28 cellular contexts compared by ENCODE assay signal in the genomic region with DNA sequence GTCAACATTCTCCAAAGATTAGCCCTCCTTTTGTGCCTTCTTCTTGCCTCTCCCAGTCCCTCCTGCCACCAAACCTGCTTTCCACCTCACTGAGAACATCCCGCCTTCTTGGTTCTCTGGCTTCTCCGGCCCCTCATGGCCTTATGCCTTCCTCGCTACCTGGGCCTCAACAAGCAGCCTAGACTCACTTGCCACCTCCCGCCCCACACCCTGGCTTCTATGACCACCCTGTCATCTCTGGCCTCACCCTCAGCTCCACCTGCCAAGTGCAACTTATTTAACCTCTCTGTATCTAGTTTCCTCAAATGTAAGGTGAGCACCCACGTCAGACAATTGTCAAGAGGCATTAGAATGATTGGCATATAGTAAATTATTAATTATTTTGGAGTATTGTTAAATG.
"Had no signal": no experiment of that assay in that cellular context is flagged by ENCODE, and none has a peak within 500 bp of the region (broad histone marks: within the 10 kb centered on the region; RNA-seq: fewer than 3 reads in every experiment).

No MANE protein-coding gene starts in this region.

- H3K4me3 ChIP-seq: coronary artery, dorsolateral prefrontal cortex, esophagus muscularis mucosa, gastrocnemius medialis, heart right ventricle, hepatocyte had no signal

- H3K36me3 Mint-ChIP-seq: activated CD8-positive, alpha-beta memory T cell treated with anti-CD3 and anti-CD28 coated beads, Interleukin-2, amount 10 ng/mL, durations not matched to agents 7 days and 5 days; activated naive CD8-positive, alpha-beta T cell had no signal

- H3K27me3 Mint-ChIP-seq: activated CD4-positive, alpha-beta memory T cell treated with anti-CD3 and anti-CD28 coated beads for 36 hours; activated CD4-positive, alpha-beta T cell treated with anti-CD3 and anti-CD28 coated beads for 36 hours; activated CD4-positive, alpha-beta T cell treated with anti-CD3 and anti-CD28 coated beads, Interleukin-2, amount 10 ng/mL, durations not matched to agents 24 days and 14 days; activated CD8-positive, alpha-beta memory T cell treated with anti-CD3 and anti-CD28 coated beads, Interleukin-2, amount 10 ng/mL, durations not matched to agents 7 days and 5 days; activated naive CD8-positive, alpha-beta T cell; central memory CD8-positive, alpha-beta T cell had no signal

- DNase-seq: activated CD4-positive, alpha-beta memory T cell treated with anti-CD3 and anti-CD28 coated beads for 36 hours; activated CD4-positive, alpha-beta T cell treated with anti-CD3 and anti-CD28 coated beads for 36 hours; activated CD4-positive, alpha-beta T cell treated with anti-CD3 and anti-CD28 coated beads, Interleukin-2, amount 10 ng/mL, durations not matched to agents 24 days and 14 days; activated CD4-positive, CD25-positive, alpha-beta regulatory T cell; activated CD4-positive, CD25-positive, alpha-beta regulatory T cell treated with anti-CD3 and anti-CD28 coated beads, Interleukin-2, amount 50 U/mL, for 72 hours; activated CD8-positive, alpha-beta memory T cell treated with anti-CD3 and anti-CD28 coated beads, Interleukin-2, amount 10 ng/mL, durations not matched to agents 7 days and 5 days; activated CD8-positive, alpha-beta memory T cell treated with anti-CD3 and anti-CD28 coated beads, Interleukin-2, amount 50 U/mL, for 4 hours; activated CD8-positive, alpha-beta T cell treated with anti-CD3 and anti-CD28 coated beads, Interleukin-2, amount 10 ng/mL, durations not matched to agents 7 days and 5 days; activated naive CD4-positive, alpha-beta T cell treated with anti-CD3 and anti-CD28 coated beads for 36 hours; activated T-cell treated with anti-CD3 and anti-CD28 coated beads, Interleukin-2, amount 50 U/mL, for 1 hour; activated T-cell treated with anti-CD3 and anti-CD28 coated beads, Interleukin-2, amount 50 U/mL, for 72 hours; amniotic stem cell; anterior cingulate cortex; brain microvascular endothelial cell; dorsolateral prefrontal cortex; effector memory CD4-positive, alpha-beta T cell; endodermal cell; foreskin keratinocyte; gastrocnemius medialis; glutamatergic neuron; heart right ventricle; T-helper 2 cell had no signal

- H3K4me1 Mint-ChIP-seq: activated CD4-positive, alpha-beta T cell treated with anti-CD3 and anti-CD28 coated beads for 36 hours; activated CD4-positive, alpha-beta T cell treated with anti-CD3 and anti-CD28 coated beads, Interleukin-2, amount 10 ng/mL, durations not matched to agents 24 days and 14 days; activated CD8-positive, alpha-beta memory T cell treated with anti-CD3 and anti-CD28 coated beads, Interleukin-2, amount 10 ng/mL, durations not matched to agents 7 days and 5 days; central memory CD8-positive, alpha-beta T cell had no signal

- H3K36me3 ChIP-seq: brain microvascular endothelial cell, esophagus muscularis mucosa, gastrocnemius medialis, heart right ventricle had no signal

- H3K27ac Mint-ChIP-seq: activated CD4-positive, alpha-beta memory T cell treated with anti-CD3 and anti-CD28 coated beads for 36 hours; activated CD4-positive, alpha-beta T cell treated with anti-CD3 and anti-CD28 coated beads for 36 hours; activated CD4-positive, alpha-beta T cell treated with anti-CD3 and anti-CD28 coated beads, Interleukin-2, amount 10 ng/mL, durations not matched to agents 24 days and 14 days; activated CD8-positive, alpha-beta memory T cell treated with anti-CD3 and anti-CD28 coated beads, Interleukin-2, amount 10 ng/mL, durations not matched to agents 7 days and 5 days; activated CD8-positive, alpha-beta T cell treated with anti-CD3 and anti-CD28 coated beads, Interleukin-2, amount 10 ng/mL, durations not matched to agents 7 days and 5 days; activated naive CD4-positive, alpha-beta T cell treated with anti-CD3 and anti-CD28 coated beads for 36 hours; activated naive CD8-positive, alpha-beta T cell; activated T-cell treated with anti-CD3 and anti-CD28 coated beads, Interleukin-2, amount 50 U/mL, for 72 hours; dendritic cell treated with granulocyte-macrophage colony-stimulating factor and Interleukin-4, amounts not matched to agents 40 ng/mL and 50 ng/mL, for 4 days; endodermal cell had no signal

- H3K27me3 ChIP-seq: brain microvascular endothelial cell, dorsolateral prefrontal cortex, esophagus muscularis mucosa, foreskin keratinocyte, gastrocnemius medialis, heart right ventricle, hepatocyte had no signal

- H3K9me3 Mint-ChIP-seq: activated CD4-positive, alpha-beta memory T cell treated with anti-CD3 and anti-CD28 coated beads for 36 hours; activated CD4-positive, alpha-beta T cell treated with anti-CD3 and anti-CD28 coated beads, Interleukin-2, amount 10 ng/mL, durations not matched to agents 24 days and 14 days; activated naive CD4-positive, alpha-beta T cell treated with anti-CD3 and anti-CD28 coated beads for 36 hours; activated T-cell treated with anti-CD3 and anti-CD28 coated beads, Interleukin-2, amount 50 U/mL, for 72 hours; central memory CD8-positive, alpha-beta T cell; dendritic cell treated with granulocyte-macrophage colony-stimulating factor and Interleukin-4, amounts not matched to agents 40 ng/mL and 50 ng/mL, for 4 days had no signal

- ATAC-seq: activated CD4-positive, alpha-beta T cell treated with anti-CD3 and anti-CD28 coated beads for 36 hours; activated CD8-positive, alpha-beta memory T cell treated with anti-CD3 and anti-CD28 coated beads, Interleukin-2, amount 10 ng/mL, durations not matched to agents 7 days and 5 days; activated CD8-positive, alpha-beta T cell treated with anti-CD3 and anti-CD28 coated beads, Interleukin-2, amount 10 ng/mL, durations not matched to agents 7 days and 5 days; activated T-cell treated with anti-CD3 and anti-CD28 coated beads, Interleukin-2, amount 50 U/mL, for 72 hours; foreskin keratinocyte; gastrocnemius medialis; heart right ventricle had no signal

- H3K9me3 ChIP-seq: esophagus muscularis mucosa, gastrocnemius medialis, heart right ventricle had no signal

- H3K4me1 ChIP-seq: esophagus muscularis mucosa, foreskin keratinocyte, gastrocnemius medialis, heart right ventricle had no signal

- H3K27ac ChIP-seq: brain microvascular endothelial cell, coronary artery, dorsolateral prefrontal cortex, esophagus muscularis mucosa, foreskin keratinocyte, gastrocnemius medialis, heart right ventricle, hepatocyte had no signal

- H3K4me3 Mint-ChIP-seq: activated CD4-positive, alpha-beta memory T cell treated with anti-CD3 and anti-CD28 coated beads for 36 hours; activated CD4-positive, alpha-beta T cell treated with anti-CD3 and anti-CD28 coated beads for 36 hours; activated CD4-positive, alpha-beta T cell treated with anti-CD3 and anti-CD28 coated beads, Interleukin-2, amount 10 ng/mL, durations not matched to agents 24 days and 14 days; activated CD8-positive, alpha-beta memory T cell treated with anti-CD3 and anti-CD28 coated beads, Interleukin-2, amount 10 ng/mL, durations not matched to agents 7 days and 5 days; activated CD8-positive, alpha-beta T cell treated with anti-CD3 and anti-CD28 coated beads, Interleukin-2, amount 10 ng/mL, durations not matched to agents 7 days and 5 days; activated naive CD4-positive, alpha-beta T cell treated with anti-CD3 and anti-CD28 coated beads for 36 hours; activated naive CD8-positive, alpha-beta T cell; activated T-cell treated with anti-CD3 and anti-CD28 coated beads, Interleukin-2, amount 50 U/mL, for 72 hours; central memory CD8-positive, alpha-beta T cell; dendritic cell treated with granulocyte-macrophage colony-stimulating factor and Interleukin-4, amounts not matched to agents 40 ng/mL and 50 ng/mL, for 4 days; endodermal cell had no signal
